In the genomic region with DNA sequence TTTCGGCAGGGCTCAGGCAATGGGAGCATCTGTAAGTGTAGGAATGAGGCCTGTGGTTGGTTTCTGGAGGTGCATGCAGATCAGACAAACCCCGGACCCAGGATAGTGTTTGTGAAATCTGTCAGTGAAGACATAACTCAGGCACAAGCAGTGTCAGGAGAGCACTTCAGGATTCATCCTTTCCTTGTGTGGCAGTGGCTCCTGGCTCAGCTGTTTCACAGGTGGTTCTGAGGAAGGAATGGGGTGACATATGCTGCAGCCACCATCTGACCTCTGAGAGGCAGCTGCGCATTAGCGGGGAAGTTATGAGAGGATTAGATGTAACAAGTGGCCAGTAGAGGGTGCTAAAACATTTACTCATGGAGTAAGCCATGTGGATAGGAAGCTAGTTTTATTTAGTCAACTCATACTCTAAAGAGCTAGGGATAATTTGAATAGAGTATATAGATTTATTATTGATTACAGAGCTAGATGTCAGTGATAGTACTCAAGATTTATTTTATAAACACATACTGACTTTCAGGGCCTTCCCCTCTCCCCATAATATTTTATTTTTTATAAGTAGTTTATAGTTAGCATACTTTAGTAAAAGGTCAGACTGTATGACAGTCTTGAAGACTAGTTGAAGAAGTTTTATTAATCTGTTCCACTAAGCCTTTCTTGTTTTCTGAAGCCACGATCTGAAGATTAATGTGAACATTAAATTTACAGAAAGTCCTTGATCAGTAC, we compare ENCODE assay signal across 8 cellular contexts. TPM values are rescaled to one million over a fixed set of nuclear protein-coding genes. Genes with fewer than 3 reads are reported as not detected.
DNase-seq lines count a peak whose midpoint lies in the region; ATAC-seq and TF ChIP-seq lines count a peak whose summit lies in the region.

No MANE protein-coding gene starts in this region.

- no peaks in the 10 kb centered on the region for H3K27me3 Mint-ChIP-seq in activated naive CD8-positive, alpha-beta T cell treated with anti-CD3 and anti-CD28 coated beads, Interleukin-2, amount 50 U/mL, for 24 hours

- H3K9ac ChIP-seq in PC-3 (ENCODE audit: low read length) = no peak overlapping the region

- BruUV-seq in PC-3 (replicated peaks; lab: Mats Ljungman, UMichigan) = no TSS peak

- H3K27ac ChIP-seq in HEK293 (ENCODE audit: extremely low read depth, low read depth, low read length) = no peak overlapping the region
- H3K27ac ChIP-seq in PC-3 (ENCODE audit: low read length) = no peak overlapping the region
- H3K27ac ChIP-seq in heart left ventricle = peak overlapping the region in 7 of 12 donors; percentile 2 to 66 (median 39)
- peak overlapping the region; percentile 72 for H3K27ac ChIP-seq in psoas muscle

- peaks cover 3% of the 10 kb centered on the region for H3K4me1 Mint-ChIP-seq in activated naive CD8-positive, alpha-beta T cell treated with anti-CD3 and anti-CD28 coated beads, Interleukin-2, amount 50 U/mL, for 24 hours

- intact Hi-C loops in PC-3 (cut with micrococcal nuclease) = loop anchor here (1.0 to 10.0 kb wide), 3 partner anchors 99 to 1143 kb away; no protein-coding TSS in a partner anchor
- intact Hi-C loops in heart left ventricle (cut with DNase I) = loop anchor here in 1 of 10 donors (10.0 kb wide), 1 partner anchor 1143 kb away; no protein-coding TSS in a partner anchor
- intact Hi-C loops in psoas muscle (cut with DNase I) = loop anchor here in 1 of 2 donors (10.0 kb wide), 1 partner anchor 1143 kb away; no protein-coding TSS in a partner anchor

- POLR2A ChIA-PET in HEK293 (lab: Yijun Ruan, JAX) = interaction anchor here (1.2 kb wide), 1 partner anchor 148 kb away, joined by 4 read pairs; a partner anchor contains a TSS
- POLR2A ChIA-PET in PC-3 (lab: Charles Lee; ENCODE audit: unreplicated experiment) = interaction anchor here (1.2 kb wide), 1 partner anchor 147 kb away, joined by 4 read pairs; a partner anchor contains a TSS

- no peaks in the 10 kb centered on the region for H3K9me2 ChIP-seq in PC-3 (replicated peaks; ENCODE audit: low read length)

- DNase-seq in activated gamma-delta T cell treated with Interleukin-2 at 50 U/mL for 16 hours (peak; percentile 23), activated gamma-delta T cell (lab: John Stamatoyannopoulos, UW) (no peak), LoVo (ENCODE audit: low spot score) (peak; percentile 59), PC-3 (peak; percentile 93), heart left ventricle (peak in 3 of 5 donors; percentile 38 to 42 (median 39)), psoas muscle (peak; percentile 47 to 66)
- peak; percentile 17 for DNase-seq in activated naive CD8-positive, alpha-beta T cell treated with anti-CD3 and anti-CD28 coated beads, Interleukin-2, amount 50 U/mL, for 24 hours

- 0 out of 2 replicates have a peak overlapping the region, but pooled peaks have one; percentile 19 for H2AFZ ChIP-seq in PC-3 (ENCODE audit: low read length)

- H3K9me3 ChIP-seq in HEK293 (ENCODE audit: control insufficient read depth, insufficient read depth, low read depth, low read length) (no peaks in the 10 kb centered on the region), PC-3 (ENCODE audit: low read length) (no peaks in the 10 kb centered on the region), heart left ventricle (no peaks in the 10 kb centered on the region), psoas muscle (no peaks in the 10 kb centered on the region)

- no peak for TF ChIP-seq POLR2A in heart left ventricle (IDR thresholded peaks at IDR 0.05)

- peaks cover 21 to 30% of the 10 kb centered on the region in 2 experiments for H3K36me3 ChIP-seq in HEK293 (ENCODE audit: control insufficient read depth in 2 of 2, insufficient read depth in 1 of 2, low read length in 2 of 2)
- H3K36me3 ChIP-seq in PC-3 (ENCODE audit: low read depth, low read length) = no peaks in the 10 kb centered on the region
- peaks cover 0 to 70% (median 40%) of the 10 kb centered on the region in 9 donors for H3K36me3 ChIP-seq in heart left ventricle
- H3K36me3 ChIP-seq in psoas muscle (ENCODE audit: insufficient read depth in 1 of 2, low read depth in 1 of 2) = peaks cover 4 to 36% of the 10 kb centered on the region in 2 donors

- no peak overlapping the region for H3K4me2 ChIP-seq in PC-3 (ENCODE audit: low read length)

- TF ChIP-seq CTCF in HEK293 (tag by site-specific recombination; IDR thresholded peaks at IDR 0.05) = peak; percentile 63
- TF ChIP-seq CTCF in PC-3 (conservative IDR thresholded peaks at IDR 0.05; ENCODE audit: low read depth, low read length) = peak; percentile 91
- TF ChIP-seq CTCF in heart left ventricle (IDR thresholded peaks at IDR 0.05) = peak; percentile 53 to 75 (median 66)
- TF ChIP-seq CTCF in psoas muscle (IDR thresholded peaks at IDR 0.05) = peak; percentile 76

- ATAC-seq in PC-3 (peak; percentile 98), heart left ventricle (peak; percentile 55 to 83 (median 78)), psoas muscle (peak; percentile 86 to 95 (median 88))
- peak; percentile 89 for ATAC-seq in activated naive CD8-positive, alpha-beta T cell treated with anti-CD3 and anti-CD28 coated beads, Interleukin-2, amount 50 U/mL, for 24 hours

- H3K27ac Mint-ChIP-seq in activated naive CD8-positive, alpha-beta T cell treated with anti-CD3 and anti-CD28 coated beads, Interleukin-2, amount 50 U/mL, for 24 hours = no peak overlapping the region

- WGBS in heart left ventricle, 4 donors = 39 to 53% (median 42%) methylated on average over 5 of the region's 5 CpGs
- WGBS in psoas muscle, 3 donors = 39 to 47% (median 46%) methylated on average over 5 of the region's 5 CpGs

- H3K4me3 Mint-ChIP-seq in activated naive CD8-positive, alpha-beta T cell treated with anti-CD3 and anti-CD28 coated beads, Interleukin-2, amount 50 U/mL, for 24 hours = no peak overlapping the region

- H3K4me1 ChIP-seq in HEK293 (ENCODE audit: control insufficient read depth, insufficient read depth, low read length) (no peaks in the 10 kb centered on the region), PC-3 (ENCODE audit: insufficient read depth, low read length) (no peaks in the 10 kb centered on the region), heart left ventricle (peaks cover 0 to 70% (median 26%) of the 10 kb centered on the region in 12 donors), psoas muscle (peaks cover 45% of the 10 kb centered on the region)

- H3K27me3 ChIP-seq in PC-3 (ENCODE audit: low read length) (no peaks in the 10 kb centered on the region), heart left ventricle (no peaks in the 10 kb centered on the region), psoas muscle (ENCODE audit: insufficient read depth in 3 of 3, low read length in 2 of 3) (no peaks in the 10 kb centered on the region)

- H4K20me1 ChIP-seq in PC-3 (ENCODE audit: low read length) = no peaks in the 10 kb centered on the region

- no peaks in the 10 kb centered on the region for H3K79me2 ChIP-seq in PC-3 (ENCODE audit: low read length)

- H3K9me3 Mint-ChIP-seq in activated naive CD8-positive, alpha-beta T cell treated with anti-CD3 and anti-CD28 coated beads, Interleukin-2, amount 50 U/mL, for 24 hours = no peaks in the 10 kb centered on the region

- no peaks in the 10 kb centered on the region for H3F3A ChIP-seq in PC-3 (ENCODE audit: low read length, unreplicated experiment)

- CTCF ChIA-PET in HEK293 (lab: Yijun Ruan, JAX) (interaction anchor here (0.5 to 4.7 kb wide), 46 partner anchors 10 to 1684 kb away, joined by 3 to 66 read pairs (median 4); a partner anchor contains a TSS), PC-3 (lab: Charles Lee) (interaction anchor here (0.5 to 1.0 kb wide), 8 partner anchors 28 to 1143 kb away, joined by 3 to 9 read pairs (median 3); a partner anchor contains a TSS)

- no peak overlapping the region for H3K4me3 ChIP-seq in HEK293 (ENCODE audit: low read depth, low read length)
- no peak overlapping the region for H3K4me3 ChIP-seq in PC-3 (ENCODE audit: low read length)
- H3K4me3 ChIP-seq in heart left ventricle = no peak overlapping the region
- no peak overlapping the region for H3K4me3 ChIP-seq in psoas muscle

- peaks cover 26% of the 10 kb centered on the region for H3K36me3 Mint-ChIP-seq in activated naive CD8-positive, alpha-beta T cell treated with anti-CD3 and anti-CD28 coated beads, Interleukin-2, amount 50 U/mL, for 24 hours (ENCODE audit: low read depth)

TF ChIP-seq in HEK293, 187 proteins besides CTCF, POLR2A, EP300 and RAD21 (continues in another document):
- TF ChIP-seq, protein P1, sequence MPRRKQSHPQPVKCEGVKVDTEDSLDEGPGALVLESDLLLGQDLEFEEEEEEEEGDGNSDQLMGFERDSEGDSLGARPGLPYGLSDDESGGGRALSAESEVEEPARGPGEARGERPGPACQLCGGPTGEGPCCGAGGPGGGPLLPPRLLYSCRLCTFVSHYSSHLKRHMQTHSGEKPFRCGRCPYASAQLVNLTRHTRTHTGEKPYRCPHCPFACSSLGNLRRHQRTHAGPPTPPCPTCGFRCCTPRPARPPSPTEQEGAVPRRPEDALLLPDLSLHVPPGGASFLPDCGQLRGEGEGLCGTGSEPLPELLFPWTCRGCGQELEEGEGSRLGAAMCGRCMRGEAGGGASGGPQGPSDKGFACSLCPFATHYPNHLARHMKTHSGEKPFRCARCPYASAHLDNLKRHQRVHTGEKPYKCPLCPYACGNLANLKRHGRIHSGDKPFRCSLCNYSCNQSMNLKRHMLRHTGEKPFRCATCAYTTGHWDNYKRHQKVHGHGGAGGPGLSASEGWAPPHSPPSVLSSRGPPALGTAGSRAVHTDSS (tag by site-specific recombination; IDR thresholded peaks at IDR 0.05) = no peak
- no peak for TF ChIP-seq BCL11A (tag by site-specific recombination; IDR thresholded peaks at IDR 0.05; ENCODE audit: low read depth)
- no peak for TF ChIP-seq ZNF510 (tag by site-specific recombination; IDR thresholded peaks at IDR 0.05; ENCODE audit: insufficient replicate concordance)
- TF ChIP-seq ZNF169 (tag by site-specific recombination; IDR thresholded peaks at IDR 0.05) = no peak
- TF ChIP-seq ZNF37A (tag by site-specific recombination; IDR thresholded peaks at IDR 0.05) = no peak
- no peak for TF ChIP-seq MZF1 (tag by site-specific recombination; IDR thresholded peaks at IDR 0.05; ENCODE audit: borderline replicate concordance)
- TF ChIP-seq, protein P2, sequence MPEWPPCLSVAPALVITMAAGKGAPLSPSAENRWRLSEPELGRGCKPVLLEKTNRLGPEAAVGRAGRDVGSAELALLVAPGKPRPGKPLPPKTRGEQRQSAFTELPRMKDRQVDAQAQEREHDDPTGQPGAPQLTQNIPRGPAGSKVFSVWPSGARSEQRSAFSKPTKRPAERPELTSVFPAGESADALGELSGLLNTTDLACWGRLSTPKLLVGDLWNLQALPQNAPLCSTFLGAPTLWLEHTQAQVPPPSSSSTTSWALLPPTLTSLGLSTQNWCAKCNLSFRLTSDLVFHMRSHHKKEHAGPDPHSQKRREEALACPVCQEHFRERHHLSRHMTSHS (tag by site-specific recombination; IDR thresholded peaks at IDR 0.05) = no peak
- TF ChIP-seq ZNF658 (tag by site-specific recombination; IDR thresholded peaks at IDR 0.05) = no peak

RNA-seq across cellular contexts. Expression of a gene that starts 28.4 kb away (rescaled TPM):
- total RNA-seq in PC-3 (2014; rRNA removed) = 15.1 and 15.6 TPM in 2 replicates
- 100 to 1,000 TPM; 206 to 631 (median 475) TPM for total RNA-seq in heart left ventricle
- polyA plus RNA-seq in heart left ventricle = 100 to 1,000 TPM in 1 of 2 donors, 10 to 100 TPM in 1; 53.8 to 119 TPM
- 100 to 1,000 TPM; 216 to 442 (median 312) TPM for total RNA-seq in psoas muscle
- 100 to 1,000 TPM; 108 to 171 (median 123) TPM for polyA plus RNA-seq in psoas muscle

Comparison
In these comparisons a context has a peak if more than half of its experiments do, and no peak if none do; other contexts are left out.
1. H3K27ac ChIP-seq: peak in heart left ventricle (7 of 12) and psoas muscle (single experiment); none in HEK293 (single experiment) and PC-3 (single experiment).
2. RNA of a gene that starts 28.4 kb away (total RNA-seq): 206 to 631 TPM in heart left ventricle and 216 to 442 TPM in psoas muscle; 15.1 to 15.6 TPM in PC-3; every median in the first group is over 10 times any median in the second.
3. Peak in every context shown above with its lines, with median percentiles within 50 percentile points of each other: CTCF ChIP-seq and ATAC-seq.